ENCODE assay signal across 8 cellular contexts in genomic region chr15:85690546-85691226, GRCh38.
DNase-seq lines count a peak whose midpoint lies in the region; ATAC-seq and TF ChIP-seq lines count a peak whose summit lies in the region.

No MANE protein-coding gene starts in this region.

- peak overlapping the region; percentile 89 to 100 (median 99) for H3K4me3 Mint-ChIP-seq in IgD-negative memory B cell
- peak overlapping the region; percentile 90 for H3K4me3 Mint-ChIP-seq in central memory CD8-positive, alpha-beta T cell

- POLR2A ChIA-PET in PC-9 (lab: Charles Lee; ENCODE audit: unreplicated experiment): no interaction called here

- H3K4me3 ChIP-seq in GM08714 (ENCODE audit: low read length) (peak overlapping the region; percentile 69), rectal smooth muscle tissue (ENCODE audit: low read length) (peak overlapping the region; percentile 22), PC-9 (no peak overlapping the region)

- intact Hi-C loops in PC-9 (cut with micrococcal nuclease; ENCODE audit: unreplicated experiment): no loop called here

- no peaks in the 10 kb centered on the region for H3K27me3 ChIP-seq in rectal smooth muscle tissue (ENCODE audit: control insufficient read depth, insufficient read depth, low read length)
- no peaks in the 10 kb centered on the region for H3K27me3 ChIP-seq in PC-9 (ENCODE audit: insufficient read depth, low read depth)

- H3K9ac ChIP-seq in rectal smooth muscle tissue (ENCODE audit: low read length): no peak overlapping the region

- no peak overlapping the region for H3K27ac ChIP-seq in rectal smooth muscle tissue (ENCODE audit: low read depth, low read length)
- no peak overlapping the region for H3K27ac ChIP-seq in PC-9

- peak in 1 of 2 donors; percentile 41 for DNase-seq in central memory CD8-positive, alpha-beta T cell (ENCODE audit: low spot score in 2 of 2)
- DNase-seq in PC-9 (no peak), HuH-7 (ENCODE audit: low spot score) (no peak), RKO (ENCODE audit: low spot score) (no peak)

- no peaks in the 10 kb centered on the region for H3K4me1 ChIP-seq in rectal smooth muscle tissue (ENCODE audit: control insufficient read depth, insufficient read depth, low read length)
- no peaks in the 10 kb centered on the region for H3K4me1 ChIP-seq in PC-9 (replicated peaks; ENCODE audit: insufficient read depth)

- H3K27me3 Mint-ChIP-seq in IgD-negative memory B cell: no peaks in the 10 kb centered on the region
- no peaks in the 10 kb centered on the region for H3K27me3 Mint-ChIP-seq in central memory CD8-positive, alpha-beta T cell

- H3F3A ChIP-seq in PC-9 (ENCODE audit: insufficient read depth, low read depth): 0 out of 2 replicates have a peak, but pooled peaks cover 3% of the 10 kb centered on the region

- H3K4me1 Mint-ChIP-seq in IgD-negative memory B cell: peaks cover 50 to 65% (median 53%) of the 10 kb centered on the region in 3 donors
- peaks cover 58% of the 10 kb centered on the region for H3K4me1 Mint-ChIP-seq in central memory CD8-positive, alpha-beta T cell

- no peaks in the 10 kb centered on the region for H3K9me3 Mint-ChIP-seq in IgD-negative memory B cell
- no peaks in the 10 kb centered on the region for H3K9me3 Mint-ChIP-seq in central memory CD8-positive, alpha-beta T cell

- H3K27ac Mint-ChIP-seq in IgD-negative memory B cell: peak overlapping the region; percentile 84 to 100 (median 97)
- peak overlapping the region; percentile 98 for H3K27ac Mint-ChIP-seq in central memory CD8-positive, alpha-beta T cell (ENCODE audit: low read depth)

- H3K36me3 ChIP-seq in rectal smooth muscle tissue (ENCODE audit: control insufficient read depth, insufficient read depth, low read length) (peaks cover 12% of the 10 kb centered on the region), PC-9 (ENCODE audit: low read depth) (peaks cover 7% of the 10 kb centered on the region)

- H3K9me3 ChIP-seq in PC-9 (ENCODE audit: insufficient read depth, low read depth): no peaks in the 10 kb centered on the region

- ATAC-seq in GM21367 (IDR thresholded peaks at IDR 0.05; ENCODE audit: unreplicated experiment): peak; percentile 38
- peak; percentile 27 for ATAC-seq in central memory CD8-positive, alpha-beta T cell (replicated peaks; ENCODE audit: extremely low read depth, poor library complexity, severe bottlenecking)

- BruUV-seq in PC-9 (replicated peaks; lab: Mats Ljungman, UMichigan): no TSS peak

- no peaks in the 10 kb centered on the region for H4K20me1 ChIP-seq in PC-9 (ENCODE audit: insufficient read depth)

- H3K9me2 ChIP-seq in PC-9 (ENCODE audit: insufficient read depth): no peaks in the 10 kb centered on the region

- no peaks in the 10 kb centered on the region for H3K79me2 ChIP-seq in PC-9 (ENCODE audit: low read depth)

- TF ChIP-seq CTCF in PC-9 (conservative IDR thresholded peaks at IDR 0.05): no peak

- no peak overlapping the region for H2AFZ ChIP-seq in PC-9

- no peak overlapping the region for H3K4me2 ChIP-seq in PC-9

- peaks cover 7% of the 10 kb centered on the region for H3K36me3 Mint-ChIP-seq in IgD-negative memory B cell
- peaks cover 51% of the 10 kb centered on the region for H3K36me3 Mint-ChIP-seq in central memory CD8-positive, alpha-beta T cell (ENCODE audit: insufficient read depth)

- CTCF ChIA-PET in PC-9 (lab: Charles Lee): no interaction called here
